Comparison of ENCODE assay signal across 9 cellular contexts in the genomic region with DNA sequence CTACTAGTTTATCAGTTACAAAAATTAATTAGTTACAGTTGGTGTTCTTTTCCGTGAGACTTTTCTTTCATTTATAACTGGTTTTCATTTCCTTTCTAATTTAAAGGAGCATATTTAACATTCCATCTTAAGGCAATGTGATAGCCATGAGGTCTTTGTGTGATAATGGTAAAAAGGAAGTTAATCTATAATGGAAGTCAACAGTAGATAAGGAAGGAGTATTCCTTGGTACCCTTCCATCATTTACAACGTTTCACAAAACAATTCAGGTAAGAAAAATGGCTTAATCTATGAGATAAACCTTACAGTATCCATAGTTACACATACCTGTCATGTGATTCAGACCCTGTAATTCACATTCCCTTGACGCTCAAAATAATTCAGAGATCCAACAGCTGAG.
"Had no signal": no experiment of that assay in that cellular context is flagged by ENCODE, and none has a peak within 500 bp of the region (broad histone marks: within the 10 kb centered on the region; RNA-seq: fewer than 3 reads in every experiment).

No MANE protein-coding gene starts in this region.

- H3K9me3 ChIP-seq: HAP-1 had no signal

- H3K4me3 Mint-ChIP-seq: HFFc6 had no signal

- H3K4me3 ChIP-seq: GM23248, HAP-1, K562 had no signal

- DNase-seq: GM23248, GOT3, H7, HFFc6, IMR-90, KG1 had no signal

- H3K4me1 ChIP-seq: HAP-1 had no signal

- H3K36me3 ChIP-seq: HAP-1 had no signal

- H3K27ac ChIP-seq: GM23248 had no signal

- H3K27ac Mint-ChIP-seq: HFFc6 had no signal

- H2AFZ ChIP-seq: GM23248 had no signal

- H3K9me3 Mint-ChIP-seq: HFFc6 had no signal

- H3K9ac ChIP-seq: GM23248 had no signal

- ATAC-seq: HCT116, K562 had no signal
